Comparison of ENCODE assay signal across 8 cellular contexts in the genomic region with DNA sequence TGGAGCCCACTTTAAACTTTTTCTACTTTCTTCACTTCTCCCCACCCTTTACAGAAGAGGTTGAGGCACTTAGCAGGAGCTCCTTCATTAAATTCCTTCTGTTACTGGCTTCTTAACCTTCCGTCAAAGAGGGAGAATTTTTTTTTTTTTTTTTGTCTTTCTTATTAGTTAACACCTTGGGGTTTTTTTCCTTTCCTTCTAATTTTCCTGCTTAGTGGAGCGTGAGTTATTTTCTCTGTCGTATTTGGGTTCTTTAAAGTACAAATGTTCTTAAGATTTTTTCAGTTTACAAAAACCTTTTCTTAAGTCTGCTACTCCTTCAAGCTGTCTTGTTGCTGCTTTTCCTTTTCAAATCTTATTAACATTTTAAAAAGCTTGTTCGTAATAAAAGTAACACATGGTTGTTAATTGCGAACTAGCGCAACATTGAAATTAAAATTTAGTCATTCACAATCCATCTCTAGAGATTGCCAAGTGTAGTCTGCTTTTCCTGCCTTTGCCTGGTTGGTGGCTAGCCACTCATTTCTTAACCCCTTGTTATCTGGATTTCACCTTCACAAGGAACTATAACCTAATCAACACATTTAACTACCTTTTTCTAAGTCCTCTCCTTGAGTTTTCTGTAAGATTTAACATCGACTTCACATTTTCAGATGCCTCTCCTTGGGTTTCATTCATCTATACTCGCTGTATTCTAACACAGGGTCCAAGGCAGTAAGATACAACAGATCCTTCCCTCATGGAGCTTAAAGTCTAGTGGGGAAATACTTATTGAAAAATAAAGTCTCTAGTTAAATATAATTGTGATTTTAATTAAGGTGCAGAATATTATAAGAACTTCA.
DNase-seq lines count a peak whose midpoint lies in the region; ATAC-seq and TF ChIP-seq lines count a peak whose summit lies in the region.

No MANE protein-coding gene starts in this region.

- peaks cover 26% of the 10 kb centered on the region for H3K4me1 Mint-ChIP-seq in T-helper 2 cell treated with Interferon-gamma antibody and Interleukin-4, amounts not matched to agents 5 μg/mL and 100 μg/mL, for 36 hours (ENCODE audit: low read depth)

- peaks cover 3% of the 10 kb centered on the region for H3K36me3 Mint-ChIP-seq in T-helper 2 cell treated with Interferon-gamma antibody and Interleukin-4, amounts not matched to agents 5 μg/mL and 100 μg/mL, for 36 hours (ENCODE audit: low read depth)

- H3K27ac Mint-ChIP-seq in T-helper 2 cell treated with Interferon-gamma antibody and Interleukin-4, amounts not matched to agents 5 μg/mL and 100 μg/mL, for 36 hours: no peak overlapping the region

- H3K9me3 ChIP-seq in stomach smooth muscle (ENCODE audit: control insufficient read depth in 2 of 2, low read length in 2 of 2) (no peaks in the 10 kb centered on the region), MM.1S (replicated peaks; ENCODE audit: insufficient read depth, low read length) (no peaks in the 10 kb centered on the region)

- TF ChIP-seq CTCF in WI38 (IDR thresholded peaks at IDR 0.05; ENCODE audit: low read depth, low read length) (no peak), MM.1S (IDR thresholded peaks at IDR 0.05; ENCODE audit: low read length) (no peak)

- H3K27ac ChIP-seq in stomach smooth muscle (ENCODE audit: low read length) (peak overlapping the region; percentile 98), MM.1S (ENCODE audit: low read length) (no peak overlapping the region)

- no peaks in the 10 kb centered on the region for H3K9me3 Mint-ChIP-seq in T-helper 2 cell treated with Interferon-gamma antibody and Interleukin-4, amounts not matched to agents 5 μg/mL and 100 μg/mL, for 36 hours

- ATAC-seq in GM21526 (IDR thresholded peaks at IDR 0.05; ENCODE audit: low FRiP score, unreplicated experiment): no peak
- ATAC-seq in GM21447 (IDR thresholded peaks at IDR 0.05; ENCODE audit: unreplicated experiment): no peak

- no peaks in the 10 kb centered on the region for H3K36me3 ChIP-seq in stomach smooth muscle (ENCODE audit: control insufficient read depth in 2 of 2, insufficient read depth in 2 of 2, low read length in 2 of 2)
- no peaks in the 10 kb centered on the region for H3K36me3 ChIP-seq in MM.1S (replicated peaks; ENCODE audit: insufficient read depth, low read length)

- peaks cover 5% of the 10 kb centered on the region; the same call in 1 of the 2 replicates for H3F3A ChIP-seq in MM.1S (ENCODE audit: insufficient read depth, low read length)

- H2AFZ ChIP-seq in MM.1S (ENCODE audit: low read length): no peak overlapping the region

- no peak overlapping the region for H3K4me2 ChIP-seq in MM.1S (ENCODE audit: low read depth, low read length)

- H3K9ac ChIP-seq in stomach smooth muscle (ENCODE audit: low read length in 2 of 2) (peak overlapping the region; percentile 85 to 86), MM.1S (ENCODE audit: low read length) (no peak overlapping the region)

- H4K20me1 ChIP-seq in MM.1S (ENCODE audit: insufficient read depth, low read length): no peaks in the 10 kb centered on the region

- H3K9me2 ChIP-seq in MM.1S (replicated peaks; ENCODE audit: insufficient read depth, low read length): no peaks in the 10 kb centered on the region

- peaks cover 15% of the 10 kb centered on the region for H3K4me1 ChIP-seq in stomach smooth muscle (ENCODE audit: control insufficient read depth, insufficient read depth, low read length)
- peaks cover 6% of the 10 kb centered on the region for H3K4me1 ChIP-seq in MM.1S (ENCODE audit: low read length)

- DNase-seq in T-helper 2 cell treated with Interferon-gamma antibody and Interleukin-4, amounts not matched to agents 5 μg/mL and 100 μg/mL, for 36 hours (ENCODE audit: low spot score): no peak
- no peak for DNase-seq in T-helper 2 cell
- DNase-seq in MM.1S: no peak

- H3K27me3 Mint-ChIP-seq in T-helper 2 cell treated with Interferon-gamma antibody and Interleukin-4, amounts not matched to agents 5 μg/mL and 100 μg/mL, for 36 hours (ENCODE audit: low read depth): peaks cover 54% of the 10 kb centered on the region

- H3K79me2 ChIP-seq in MM.1S (ENCODE audit: low read length): peaks cover 22% of the 10 kb centered on the region

- H3K4me3 Mint-ChIP-seq in T-helper 2 cell treated with Interferon-gamma antibody and Interleukin-4, amounts not matched to agents 5 μg/mL and 100 μg/mL, for 36 hours: peak overlapping the region; percentile 89

- peak overlapping the region; percentile 92 for H3K4me3 ChIP-seq in WI38 (ENCODE audit: low read depth, low read length)
- peak overlapping the region; percentile 88 for H3K4me3 ChIP-seq in iPS-11a (ENCODE audit: low read depth, low read length)
- peak overlapping the region; percentile 60 to 75 for H3K4me3 ChIP-seq in stomach smooth muscle (ENCODE audit: low read length in 2 of 2)
- no peak overlapping the region for H3K4me3 ChIP-seq in MM.1S (ENCODE audit: low read length)

- H3K27me3 ChIP-seq in stomach smooth muscle (ENCODE audit: control insufficient read depth in 1 of 2, insufficient read depth in 2 of 2, low read length in 2 of 2) (no peaks in the 10 kb centered on the region), MM.1S (replicated peaks; ENCODE audit: insufficient read depth, low read length) (no peaks in the 10 kb centered on the region; the same call in none of the 2 replicates)
